9 cellular contexts compared by ENCODE assay signal in genomic region chr20:5835234-5835845, GRCh38.
DNase-seq lines count a peak whose midpoint lies in the region; ATAC-seq and TF ChIP-seq lines count a peak whose summit lies in the region.
"Had no signal": no experiment of that assay in that cellular context is flagged by ENCODE, and none has a peak within 500 bp of the region (broad histone marks: within the 10 kb centered on the region; RNA-seq: fewer than 3 reads in every experiment).

No MANE protein-coding gene starts in this region.

- DNase-seq in activated effector memory CD4-positive, alpha-beta T cell treated with anti-CD3 and anti-CD28 coated beads, Interleukin-2, amount 50 U/mL, for 16 hours, result peak; percentile 68
- no peak for DNase-seq in activated effector memory CD4-positive, alpha-beta T cell treated with Interleukin-2 at 50 U/mL for 16 hours
- DNase-seq in WERI-Rb-1, result peak; percentile 31
- no peak for DNase-seq in foreskin keratinocyte
- no peak for DNase-seq in superior temporal gyrus (ENCODE audit: extremely low spot score)

- H3K36me3 ChIP-seq in WERI-Rb-1 (no peaks in the 10 kb centered on the region), stomach smooth muscle (ENCODE audit: control insufficient read depth in 2 of 2, insufficient read depth in 2 of 2, low read length in 2 of 2) (no peaks in the 10 kb centered on the region)
- H3K36me3 ChIP-seq: thoracic aorta had no signal

- ATAC-seq in foreskin keratinocyte (peak; percentile 66), HG02642 (IDR thresholded peaks at IDR 0.05; ENCODE audit: poor library complexity, unreplicated experiment) (no peak), HG02610 (IDR thresholded peaks at IDR 0.05; ENCODE audit: unreplicated experiment) (no peak)

- H3K4me3 ChIP-seq in WERI-Rb-1 (ENCODE audit: low read depth, low read length) (no peak overlapping the region), stomach smooth muscle (ENCODE audit: low read length in 2 of 2) (no peak overlapping the region)
- H3K4me3 ChIP-seq: thoracic aorta had no signal

- TF ChIP-seq CTCF in WERI-Rb-1 (IDR thresholded peaks at IDR 0.05; ENCODE audit: low read depth, low read length), result no peak
- no peak for TF ChIP-seq CTCF in foreskin keratinocyte (conservative IDR thresholded peaks at IDR 0.05)

- no peaks in the 10 kb centered on the region for H3K9me3 ChIP-seq in WERI-Rb-1 (ENCODE audit: severe bottlenecking)
- H3K9me3 ChIP-seq in stomach smooth muscle (ENCODE audit: control insufficient read depth in 2 of 2, low read length in 2 of 2), result no peaks in the 10 kb centered on the region
- H3K9me3 ChIP-seq: thoracic aorta had no signal

- H3K4me1 ChIP-seq in foreskin keratinocyte (peaks cover 8% of the 10 kb centered on the region), stomach smooth muscle (ENCODE audit: control insufficient read depth, insufficient read depth, low read length) (peaks cover 4% of the 10 kb centered on the region)

- H3K9ac ChIP-seq in stomach smooth muscle (ENCODE audit: low read length in 2 of 2), result peak overlapping the region in 1 of 2 donors; percentile 30

- H3K27me3 ChIP-seq in WERI-Rb-1 (ENCODE audit: insufficient read depth, low read depth, severe bottlenecking) (no peaks in the 10 kb centered on the region), foreskin keratinocyte (no peaks in the 10 kb centered on the region), stomach smooth muscle (ENCODE audit: control insufficient read depth in 1 of 2, insufficient read depth in 2 of 2, low read length in 2 of 2) (no peaks in the 10 kb centered on the region)

- H3K27ac ChIP-seq in WERI-Rb-1 (peak overlapping the region; percentile 57), foreskin keratinocyte (no peak overlapping the region), stomach smooth muscle (ENCODE audit: low read length) (peak overlapping the region; percentile 32)
- H3K27ac ChIP-seq: thoracic aorta had no signal

Comparison
In these comparisons a context has a peak if more than half of its experiments do, and no peak if none do; other contexts are left out.
1. DNase-seq: peak in activated effector memory CD4-positive, alpha-beta T cell treated with anti-CD3 and anti-CD28 coated beads, Interleukin-2, amount 50 U/mL, for 16 hours (single experiment) and WERI-Rb-1 (single experiment); none in activated effector memory CD4-positive, alpha-beta T cell treated with Interleukin-2 at 50 U/mL for 16 hours (single experiment), foreskin keratinocyte (0 of 2) and superior temporal gyrus (single experiment).